ENCODE assay signal across 1 cellular context in the genomic region with DNA sequence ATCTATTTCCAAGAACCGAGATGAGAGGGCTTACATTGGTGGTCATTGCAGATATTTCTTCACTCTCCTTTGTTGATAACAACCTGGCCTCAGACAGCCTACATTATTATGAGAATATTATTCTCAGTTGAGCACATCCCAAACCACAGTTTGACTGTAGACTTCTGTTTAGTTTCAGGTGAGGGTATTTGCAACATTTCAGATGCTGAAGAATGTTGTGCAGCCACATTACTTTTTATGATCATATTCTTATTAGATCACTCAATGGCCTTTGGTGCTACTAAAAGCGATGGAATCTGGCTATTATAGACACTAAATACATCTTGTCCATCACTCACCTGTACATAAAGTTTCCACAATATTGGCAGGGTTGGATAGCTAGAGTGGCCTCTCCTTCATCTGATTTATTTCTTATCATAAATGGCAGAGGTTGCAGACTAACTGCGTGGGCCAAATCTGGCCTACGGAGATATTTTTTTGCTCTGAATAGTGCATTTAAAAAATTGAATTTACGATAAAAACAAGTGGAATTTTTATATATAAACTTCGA.
TF ChIP-seq lines count a peak whose summit lies in the region.

No MANE protein-coding gene starts in this region.

TF ChIP-seq in HepG2, 621 proteins besides CTCF, POLR2A, EP300 and RAD21:
- no peak for TF ChIP-seq SIN3B (IDR thresholded peaks at IDR 0.05; ENCODE audit: low read length)
- no peak for TF ChIP-seq NCOA2 (CRISPR knock-in tag; IDR thresholded peaks at IDR 0.05)
- no peak for TF ChIP-seq SMAD9 (CRISPR knock-in tag; IDR thresholded peaks at IDR 0.05)
- TF ChIP-seq ZNF414 (CRISPR knock-in tag; IDR thresholded peaks at IDR 0.05), result no peak
- TF ChIP-seq IKZF1 (IDR thresholded peaks at IDR 0.05), result no peak
- TF ChIP-seq CEBPZ (IDR thresholded peaks at IDR 0.05; ENCODE audit: low read length), result no peak
- no peak for TF ChIP-seq SMAD3 (CRISPR knock-in tag; IDR thresholded peaks at IDR 0.05)
- TF ChIP-seq TCF7 (IDR thresholded peaks at IDR 0.05; ENCODE audit: low read depth), result no peak
TF ChIP-seq in HepG2: peak in this region for 0.
